ENCODE assay signal across 27 cellular contexts in genomic region chr11:5224538-5225479, GRCh38. TPM values are rescaled to one million over a fixed set of nuclear protein-coding genes. Genes with fewer than 3 reads are reported as not detected.
"Had no signal": no experiment of that assay in that cellular context is flagged by ENCODE, and none has a peak within 500 bp of the region (broad histone marks: within the 10 kb centered on the region; RNA-seq: fewer than 3 reads in every experiment).

No MANE protein-coding gene starts in this region.

- DNase-seq: effector CD4-positive, alpha-beta T cell; endodermal cell; gastrocnemius medialis; heart right ventricle; hypothalamus; kidney glomerular epithelial cell; mammary epithelial cell; mucosa of descending colon; naive thymus-derived CD8-positive, alpha-beta T cell; ovary; sigmoid colon; stimulated activated CD4-positive, alpha-beta T cell treated with anti-CD3 and anti-CD28 coated beads, Interleukin-12 subunit alpha, Interleukin-12 subunit beta, amount 100 ng/mL, for 4 hours; stimulated activated naive CD4-positive, alpha-beta T cell; stomach; substantia nigra; transverse colon had no signal

- ATAC-seq: esophagus mucosa; gastrocnemius medialis; mucosa of descending colon; naive thymus-derived CD8-positive, alpha-beta T cell had no signal

- H3K27ac ChIP-seq: coronary artery, gastrocnemius medialis, heart right ventricle, ovary, right atrium auricular region, sigmoid colon, skin epidermis, stomach, thoracic aorta, transverse colon had no signal

- H3K9me3 ChIP-seq: gastrocnemius medialis, mucosa of descending colon, ovary, right atrium auricular region, sigmoid colon, thoracic aorta, transverse colon had no signal

- H3K4me3 ChIP-seq: coronary artery, gastrocnemius medialis, heart right ventricle, mucosa of descending colon, ovary, right atrium auricular region, sigmoid colon, skin epidermis, stomach, thoracic aorta, transverse colon had no signal

- H3K36me3 ChIP-seq: gastrocnemius medialis, heart right ventricle, ovary, right atrium auricular region, sigmoid colon, stomach, thoracic aorta, transverse colon had no signal

- H3K27me3 ChIP-seq: gastrocnemius medialis, ovary, right atrium auricular region, sigmoid colon, stomach, transverse colon had no signal

- H3K4me1 ChIP-seq: gastrocnemius medialis, heart right ventricle, right atrium auricular region, sigmoid colon, stomach, transverse colon had no signal

RNA-seq across cellular contexts. Expression of gene HBB, which starts 2.1 kb away (rescaled TPM):
- total RNA-seq: dermis microvascular lymphatic vessel endothelial cell; endodermal cell; fibroblast of villous mesenchyme; mammary epithelial cell; naive thymus-derived CD8-positive, alpha-beta T cell; neural crest cell had no signal
- polyA plus RNA-seq: mammary epithelial cell had no signal

RNA-seq across cellular contexts. Expression of gene HBD, which starts 9.5 kb away (rescaled TPM):
- total RNA-seq: dermis microvascular lymphatic vessel endothelial cell; endodermal cell; esophagus mucosa; gastrocnemius medialis; lower leg skin; mammary epithelial cell; mucosa of descending colon; naive thymus-derived CD8-positive, alpha-beta T cell; neural crest cell; sigmoid colon; thoracic aorta; transverse colon had no signal
- polyA plus RNA-seq: heart right ventricle; mammary epithelial cell; naive thymus-derived CD8-positive, alpha-beta T cell; ovary; sigmoid colon had no signal

RNA-seq across cellular contexts. Expression of gene OR51V1, which starts 24.3 kb away (rescaled TPM):
- total RNA-seq: dermis microvascular lymphatic vessel endothelial cell; endodermal cell; esophagus mucosa; fibroblast of villous mesenchyme; gastrocnemius medialis; heart right ventricle; lower leg skin; mammary epithelial cell; mucosa of descending colon; naive thymus-derived CD8-positive, alpha-beta T cell; neural crest cell; ovary; posterior vena cava; right atrium auricular region; sigmoid colon; stomach; thoracic aorta; transverse colon; ureter had no signal
- polyA plus RNA-seq: heart right ventricle; mammary epithelial cell; naive thymus-derived CD8-positive, alpha-beta T cell; ovary; sigmoid colon; stomach had no signal

RNA-seq across cellular contexts. Expression of gene HBG1, which starts 24.8 kb away (rescaled TPM):
- total RNA-seq: dermis microvascular lymphatic vessel endothelial cell; endodermal cell; esophagus mucosa; fibroblast of villous mesenchyme; gastrocnemius medialis; lower leg skin; mammary epithelial cell; mucosa of descending colon; naive thymus-derived CD8-positive, alpha-beta T cell; neural crest cell; posterior vena cava; right atrium auricular region; sigmoid colon; thoracic aorta; transverse colon; ureter had no signal
- polyA plus RNA-seq: mammary epithelial cell; naive thymus-derived CD8-positive, alpha-beta T cell; ovary; sigmoid colon; stomach had no signal

RNA-seq across cellular contexts. Expression of gene HBG2, which starts 29.8 kb away (rescaled TPM):
- total RNA-seq: dermis microvascular lymphatic vessel endothelial cell; esophagus mucosa; fibroblast of villous mesenchyme; gastrocnemius medialis; lower leg skin; mammary epithelial cell; mucosa of descending colon; naive thymus-derived CD8-positive, alpha-beta T cell; neural crest cell; sigmoid colon; thoracic aorta; transverse colon; ureter had no signal
- polyA plus RNA-seq: mammary epithelial cell; naive thymus-derived CD8-positive, alpha-beta T cell; sigmoid colon had no signal
